1 cellular context compared by ENCODE assay signal in the genomic region with DNA sequence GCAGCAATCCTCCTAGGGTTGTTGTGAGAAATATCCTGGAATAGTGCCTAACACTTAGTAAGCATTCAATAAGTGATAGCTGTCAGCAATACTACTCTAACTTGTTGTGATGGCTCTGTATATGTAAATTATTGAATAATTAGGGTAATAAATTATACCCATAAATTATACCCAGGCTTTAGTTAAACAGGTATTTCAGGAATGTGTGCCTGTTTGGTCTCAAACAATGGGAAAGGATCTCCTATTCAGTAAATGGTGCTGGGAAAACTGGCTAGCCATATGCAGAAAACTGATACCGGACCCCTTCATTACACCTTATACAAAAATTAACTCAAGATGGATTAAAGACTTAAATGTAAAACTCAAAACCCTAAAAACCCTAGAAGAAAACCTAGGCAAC.
TF ChIP-seq lines count a peak whose summit lies in the region.

No MANE protein-coding gene starts in this region.

TF ChIP-seq in GM23338, 12 proteins besides CTCF, POLR2A, EP300 and RAD21 (continued from another document):
- TF ChIP-seq, protein P1, sequence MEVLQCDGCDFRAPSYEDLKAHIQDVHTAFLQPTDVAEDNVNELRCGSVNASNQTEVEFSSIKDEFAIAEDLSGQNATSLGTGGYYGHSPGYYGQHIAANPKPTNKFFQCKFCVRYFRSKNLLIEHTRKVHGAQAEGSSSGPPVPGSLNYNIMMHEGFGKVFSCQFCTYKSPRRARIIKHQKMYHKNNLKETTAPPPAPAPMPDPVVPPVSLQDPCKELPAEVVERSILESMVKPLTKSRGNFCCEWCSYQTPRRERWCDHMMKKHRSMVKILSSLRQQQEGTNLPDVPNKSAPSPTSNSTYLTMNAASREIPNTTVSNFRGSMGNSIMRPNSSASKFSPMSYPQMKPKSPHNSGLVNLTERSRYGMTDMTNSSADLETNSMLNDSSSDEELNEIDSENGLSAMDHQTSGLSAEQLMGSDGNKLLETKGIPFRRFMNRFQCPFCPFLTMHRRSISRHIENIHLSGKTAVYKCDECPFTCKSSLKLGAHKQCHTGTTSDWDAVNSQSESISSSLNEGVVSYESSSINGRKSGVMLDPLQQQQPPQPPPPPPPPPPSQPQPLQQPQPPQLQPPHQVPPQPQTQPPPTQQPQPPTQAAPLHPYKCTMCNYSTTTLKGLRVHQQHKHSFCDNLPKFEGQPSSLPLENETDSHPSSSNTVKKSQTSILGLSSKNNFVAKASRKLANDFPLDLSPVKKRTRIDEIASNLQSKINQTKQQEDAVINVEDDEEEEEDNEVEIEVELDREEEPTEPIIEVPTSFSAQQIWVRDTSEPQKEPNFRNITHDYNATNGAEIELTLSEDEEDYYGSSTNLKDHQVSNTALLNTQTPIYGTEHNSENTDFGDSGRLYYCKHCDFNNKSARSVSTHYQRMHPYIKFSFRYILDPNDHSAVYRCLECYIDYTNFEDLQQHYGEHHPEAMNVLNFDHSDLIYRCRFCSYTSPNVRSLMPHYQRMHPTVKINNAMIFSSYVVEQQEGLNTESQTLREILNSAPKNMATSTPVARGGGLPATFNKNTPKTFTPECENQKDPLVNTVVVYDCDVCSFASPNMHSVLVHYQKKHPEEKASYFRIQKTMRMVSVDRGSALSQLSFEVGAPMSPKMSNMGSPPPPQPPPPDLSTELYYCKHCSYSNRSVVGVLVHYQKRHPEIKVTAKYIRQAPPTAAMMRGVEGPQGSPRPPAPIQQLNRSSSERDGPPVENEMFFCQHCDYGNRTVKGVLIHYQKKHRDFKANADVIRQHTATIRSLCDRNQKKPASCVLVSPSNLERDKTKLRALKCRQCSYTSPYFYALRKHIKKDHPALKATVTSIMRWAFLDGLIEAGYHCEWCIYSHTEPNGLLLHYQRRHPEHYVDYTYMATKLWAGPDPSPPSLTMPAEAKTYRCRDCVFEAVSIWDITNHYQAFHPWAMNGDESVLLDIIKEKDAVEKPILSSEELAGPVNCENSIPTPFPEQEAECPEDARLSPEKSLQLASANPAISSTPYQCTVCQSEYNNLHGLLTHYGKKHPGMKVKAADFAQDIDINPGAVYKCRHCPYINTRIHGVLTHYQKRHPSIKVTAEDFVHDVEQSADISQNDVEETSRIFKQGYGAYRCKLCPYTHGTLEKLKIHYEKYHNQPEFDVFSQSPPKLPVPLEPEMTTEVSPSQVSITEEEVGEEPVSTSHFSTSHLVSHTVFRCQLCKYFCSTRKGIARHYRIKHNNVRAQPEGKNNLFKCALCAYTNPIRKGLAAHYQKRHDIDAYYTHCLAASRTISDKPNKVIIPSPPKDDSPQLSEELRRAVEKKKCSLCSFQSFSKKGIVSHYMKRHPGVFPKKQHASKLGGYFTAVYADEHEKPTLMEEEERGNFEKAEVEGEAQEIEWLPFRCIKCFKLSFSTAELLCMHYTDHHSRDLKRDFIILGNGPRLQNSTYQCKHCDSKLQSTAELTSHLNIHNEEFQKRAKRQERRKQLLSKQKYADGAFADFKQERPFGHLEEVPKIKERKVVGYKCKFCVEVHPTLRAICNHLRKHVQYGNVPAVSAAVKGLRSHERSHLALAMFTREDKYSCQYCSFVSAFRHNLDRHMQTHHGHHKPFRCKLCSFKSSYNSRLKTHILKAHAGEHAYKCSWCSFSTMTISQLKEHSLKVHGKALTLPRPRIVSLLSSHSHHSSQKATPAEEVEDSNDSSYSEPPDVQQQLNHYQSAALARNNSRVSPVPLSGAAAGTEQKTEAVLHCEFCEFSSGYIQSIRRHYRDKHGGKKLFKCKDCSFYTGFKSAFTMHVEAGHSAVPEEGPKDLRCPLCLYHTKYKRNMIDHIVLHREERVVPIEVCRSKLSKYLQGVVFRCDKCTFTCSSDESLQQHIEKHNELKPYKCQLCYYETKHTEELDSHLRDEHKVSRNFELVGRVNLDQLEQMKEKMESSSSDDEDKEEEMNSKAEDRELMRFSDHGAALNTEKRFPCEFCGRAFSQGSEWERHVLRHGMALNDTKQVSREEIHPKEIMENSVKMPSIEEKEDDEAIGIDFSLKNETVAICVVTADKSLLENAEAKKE (CRISPR knock-in tag; IDR thresholded peaks at IDR 0.05): no peak
- TF ChIP-seq ZNF331 (CRISPR knock-in tag; IDR thresholded peaks at IDR 0.05; ENCODE audit: low read depth) (no peak), POLR2AphosphoS5 (IDR thresholded peaks at IDR 0.05; ENCODE audit: low read depth) (no peak), CREB1 (CRISPR knock-in tag; IDR thresholded peaks at IDR 0.05; ENCODE audit: low read depth) (no peak), STAT1 (IDR thresholded peaks at IDR 0.05; ENCODE audit: unreplicated experiment) (no peak), EZH2phosphoT487 (IDR thresholded peaks at IDR 0.05; ENCODE audit: unreplicated experiment) (no peak), EZH2 (IDR thresholded peaks at IDR 0.05; ENCODE audit: low read depth, unreplicated experiment) (no peak)
- TF ChIP-seq, protein P2, sequence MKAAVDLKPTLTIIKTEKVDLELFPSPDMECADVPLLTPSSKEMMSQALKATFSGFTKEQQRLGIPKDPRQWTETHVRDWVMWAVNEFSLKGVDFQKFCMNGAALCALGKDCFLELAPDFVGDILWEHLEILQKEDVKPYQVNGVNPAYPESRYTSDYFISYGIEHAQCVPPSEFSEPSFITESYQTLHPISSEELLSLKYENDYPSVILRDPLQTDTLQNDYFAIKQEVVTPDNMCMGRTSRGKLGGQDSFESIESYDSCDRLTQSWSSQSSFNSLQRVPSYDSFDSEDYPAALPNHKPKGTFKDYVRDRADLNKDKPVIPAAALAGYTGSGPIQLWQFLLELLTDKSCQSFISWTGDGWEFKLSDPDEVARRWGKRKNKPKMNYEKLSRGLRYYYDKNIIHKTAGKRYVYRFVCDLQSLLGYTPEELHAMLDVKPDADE (IDR thresholded peaks at IDR 0.05): no peak
